1 cellular context compared by ENCODE assay signal in the genomic region with DNA sequence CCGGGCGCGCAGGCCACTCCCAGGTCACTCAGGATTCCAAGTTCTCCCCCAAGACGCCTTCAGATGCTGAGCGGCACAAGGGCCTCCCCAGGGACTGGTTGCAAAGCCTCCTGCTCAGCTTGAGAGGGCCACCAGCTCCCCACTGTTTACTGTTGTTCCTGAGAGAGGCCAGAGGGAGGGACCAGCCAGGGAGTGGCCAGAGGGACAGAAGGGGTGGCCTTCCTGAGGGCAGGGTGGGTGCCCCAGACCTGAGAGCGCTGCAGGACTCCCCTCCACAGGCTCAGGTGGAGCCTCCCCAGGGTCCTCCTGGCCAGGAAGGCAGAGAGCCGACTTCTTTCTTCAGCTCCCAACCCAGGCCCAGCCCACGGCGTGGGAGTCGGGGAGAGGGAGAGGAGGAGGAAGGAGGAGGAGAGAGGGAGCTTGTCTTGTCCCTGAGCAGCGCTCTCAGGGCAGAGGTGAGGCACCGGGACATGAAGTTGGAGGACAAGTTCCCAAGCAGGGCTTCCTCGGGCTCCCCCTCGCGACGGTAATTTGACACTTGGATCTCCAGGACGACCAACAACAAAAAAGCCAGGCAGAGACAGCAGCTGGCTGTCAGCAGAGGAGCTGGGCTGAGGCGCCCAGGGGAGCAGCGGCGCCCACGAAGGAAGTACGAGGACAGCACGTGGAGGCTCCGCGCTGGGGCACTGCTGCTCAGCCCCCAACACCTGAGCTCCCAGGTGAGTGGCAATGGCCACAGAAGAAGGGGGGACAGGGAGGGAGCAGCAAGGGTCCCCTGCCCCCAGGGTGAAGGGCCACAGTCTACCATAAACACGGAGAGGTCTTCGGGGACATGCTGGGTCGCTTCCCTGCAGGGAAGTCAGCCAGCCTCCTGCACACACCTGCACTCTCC.
TF ChIP-seq lines count a peak whose summit lies in the region.

No MANE protein-coding gene starts in this region.

TF ChIP-seq in K562, 482 proteins besides CTCF, POLR2A, EP300 and RAD21 (continues in another document):
- TF ChIP-seq ZNF124 (CRISPR knock-in tag; IDR thresholded peaks at IDR 0.05) (no peak), CREM (IDR thresholded peaks at IDR 0.05; ENCODE audit: low read depth) (peak; percentile 68), MTA2 (IDR thresholded peaks at IDR 0.05; ENCODE audit: low read depth) (no peak), CBX3 (IDR thresholded peaks at IDR 0.05; ENCODE audit: borderline replicate concordance in 1 of 2, low read length in 2 of 2) (0 out of 3 replicates have a peak, but pooled peaks of 1 of the 2 experiments have one; percentile 17), ZBTB7A (IDR thresholded peaks at IDR 0.05; ENCODE audit: borderline replicate concordance, control insufficient read depth, low read depth, low read length) (no peak), FIP1L1 (IDR thresholded peaks at IDR 0.05; ENCODE audit: low read depth, low read length, poor library complexity, severe bottlenecking) (peak; percentile 36), FOXJ3 (CRISPR knock-in tag; IDR thresholded peaks at IDR 0.05) (peak; percentile 74; the same call in 1 of the 2 replicates), SIN3A (IDR thresholded peaks at IDR 0.05; ENCODE audit: borderline replicate concordance in 2 of 2, control insufficient read depth in 1 of 2, low read depth in 2 of 2, low read length in 2 of 2) (peak; percentile 99 to 100), MLLT1 (IDR thresholded peaks at IDR 0.05) (no peak), RBBP5 (IDR thresholded peaks at IDR 0.05; ENCODE audit: borderline replicate concordance, insufficient read depth, low read length, poor library complexity, severe bottlenecking) (peak; percentile 30), JUND (IDR thresholded peaks at IDR 0.05; ENCODE audit: borderline replicate concordance, low read depth, low read length) (peak; percentile 43; the same call in 1 of the 2 replicates), JUND (tag; IDR thresholded peaks at IDR 0.05; ENCODE audit: borderline replicate concordance, low read depth, low read length) (no peak; the same call in 2 of the 3 replicates), NCOA2 (IDR thresholded peaks at IDR 0.05; ENCODE audit: partially characterized antibody in 2 of 2) (no peak), SLC30A9 (CRISPR knock-in tag; IDR thresholded peaks at IDR 0.05) (no peak), SIX5 (IDR thresholded peaks at IDR 0.05; ENCODE audit: borderline replicate concordance in 1 of 2, insufficient read depth in 1 of 2, low read depth in 1 of 2, low read length in 2 of 2) (peak; percentile 58 to 64; a peak in 3 of 4 replicates), RB1 (IDR thresholded peaks at IDR 0.05; ENCODE audit: low read depth) (0 out of 2 replicates have a peak, but pooled peaks have one; percentile 50), RREB1 (CRISPR knock-in tag; IDR thresholded peaks at IDR 0.05) (no peak), ZBTB33 (CRISPR knock-in tag; IDR thresholded peaks at IDR 0.05) (peak; percentile 43; the same call in 1 of the 2 replicates), COPS2 (conservative IDR thresholded peaks at IDR 0.05) (no peak), POLR3A (IDR thresholded peaks at IDR 0.05; ENCODE audit: borderline replicate concordance, extremely low read depth, insufficient read depth, insufficient read length) (no peak), HOXB6 (CRISPR knock-in tag; IDR thresholded peaks at IDR 0.05; ENCODE audit: borderline replicate concordance) (no peak), PTBP1 (IDR thresholded peaks at IDR 0.05; ENCODE audit: low read depth, low read length) (no peak), ZNF174 (CRISPR knock-in tag; IDR thresholded peaks at IDR 0.05) (no peak), TCF7L2 (IDR thresholded peaks at IDR 0.05; ENCODE audit: low read depth, low read length) (no peak), THAP7 (CRISPR knock-in tag; IDR thresholded peaks at IDR 0.05) (no peak), TEAD1 (CRISPR knock-in tag; IDR thresholded peaks at IDR 0.05) (no peak)
- TF ChIP-seq, protein P1, sequence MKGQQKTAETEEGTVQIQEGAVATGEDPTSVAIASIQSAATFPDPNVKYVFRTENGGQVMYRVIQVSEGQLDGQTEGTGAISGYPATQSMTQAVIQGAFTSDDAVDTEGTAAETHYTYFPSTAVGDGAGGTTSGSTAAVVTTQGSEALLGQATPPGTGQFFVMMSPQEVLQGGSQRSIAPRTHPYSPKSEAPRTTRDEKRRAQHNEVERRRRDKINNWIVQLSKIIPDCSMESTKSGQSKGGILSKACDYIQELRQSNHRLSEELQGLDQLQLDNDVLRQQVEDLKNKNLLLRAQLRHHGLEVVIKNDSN (CRISPR knock-in tag; IDR thresholded peaks at IDR 0.05) = 0 out of 2 replicates have a peak, but pooled peaks have one; percentile 8
- TF ChIP-seq, protein P2, sequence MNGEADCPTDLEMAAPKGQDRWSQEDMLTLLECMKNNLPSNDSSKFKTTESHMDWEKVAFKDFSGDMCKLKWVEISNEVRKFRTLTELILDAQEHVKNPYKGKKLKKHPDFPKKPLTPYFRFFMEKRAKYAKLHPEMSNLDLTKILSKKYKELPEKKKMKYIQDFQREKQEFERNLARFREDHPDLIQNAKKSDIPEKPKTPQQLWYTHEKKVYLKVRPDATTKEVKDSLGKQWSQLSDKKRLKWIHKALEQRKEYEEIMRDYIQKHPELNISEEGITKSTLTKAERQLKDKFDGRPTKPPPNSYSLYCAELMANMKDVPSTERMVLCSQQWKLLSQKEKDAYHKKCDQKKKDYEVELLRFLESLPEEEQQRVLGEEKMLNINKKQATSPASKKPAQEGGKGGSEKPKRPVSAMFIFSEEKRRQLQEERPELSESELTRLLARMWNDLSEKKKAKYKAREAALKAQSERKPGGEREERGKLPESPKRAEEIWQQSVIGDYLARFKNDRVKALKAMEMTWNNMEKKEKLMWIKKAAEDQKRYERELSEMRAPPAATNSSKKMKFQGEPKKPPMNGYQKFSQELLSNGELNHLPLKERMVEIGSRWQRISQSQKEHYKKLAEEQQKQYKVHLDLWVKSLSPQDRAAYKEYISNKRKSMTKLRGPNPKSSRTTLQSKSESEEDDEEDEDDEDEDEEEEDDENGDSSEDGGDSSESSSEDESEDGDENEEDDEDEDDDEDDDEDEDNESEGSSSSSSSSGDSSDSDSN (IDR thresholded peaks at IDR 0.05; ENCODE audit: borderline replicate concordance in 1 of 2, low read depth in 2 of 2, low read length in 2 of 2) = 0 out of 4 replicates have a peak, but pooled peaks of 1 of the 2 experiments have one; percentile 57
- TF ChIP-seq, protein P3, sequence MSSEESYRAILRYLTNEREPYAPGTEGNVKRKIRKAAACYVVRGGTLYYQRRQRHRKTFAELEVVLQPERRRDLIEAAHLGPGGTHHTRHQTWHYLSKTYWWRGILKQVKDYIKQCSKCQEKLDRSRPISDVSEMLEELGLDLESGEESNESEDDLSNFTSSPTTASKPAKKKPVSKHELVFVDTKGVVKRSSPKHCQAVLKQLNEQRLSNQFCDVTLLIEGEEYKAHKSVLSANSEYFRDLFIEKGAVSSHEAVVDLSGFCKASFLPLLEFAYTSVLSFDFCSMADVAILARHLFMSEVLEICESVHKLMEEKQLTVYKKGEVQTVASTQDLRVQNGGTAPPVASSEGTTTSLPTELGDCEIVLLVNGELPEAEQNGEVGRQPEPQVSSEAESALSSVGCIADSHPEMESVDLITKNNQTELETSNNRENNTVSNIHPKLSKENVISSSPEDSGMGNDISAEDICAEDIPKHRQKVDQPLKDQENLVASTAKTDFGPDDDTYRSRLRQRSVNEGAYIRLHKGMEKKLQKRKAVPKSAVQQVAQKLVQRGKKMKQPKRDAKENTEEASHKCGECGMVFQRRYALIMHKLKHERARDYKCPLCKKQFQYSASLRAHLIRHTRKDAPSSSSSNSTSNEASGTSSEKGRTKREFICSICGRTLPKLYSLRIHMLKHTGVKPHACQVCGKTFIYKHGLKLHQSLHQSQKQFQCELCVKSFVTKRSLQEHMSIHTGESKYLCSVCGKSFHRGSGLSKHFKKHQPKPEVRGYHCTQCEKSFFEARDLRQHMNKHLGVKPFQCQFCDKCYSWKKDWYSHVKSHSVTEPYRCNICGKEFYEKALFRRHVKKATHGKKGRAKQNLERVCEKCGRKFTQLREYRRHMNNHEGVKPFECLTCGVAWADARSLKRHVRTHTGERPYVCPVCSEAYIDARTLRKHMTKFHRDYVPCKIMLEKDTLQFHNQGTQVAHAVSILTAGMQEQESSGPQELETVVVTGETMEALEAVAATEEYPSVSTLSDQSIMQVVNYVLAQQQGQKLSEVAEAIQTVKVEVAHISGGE (CRISPR knock-in tag; IDR thresholded peaks at IDR 0.05) = no peak
- TF ChIP-seq, protein P4, sequence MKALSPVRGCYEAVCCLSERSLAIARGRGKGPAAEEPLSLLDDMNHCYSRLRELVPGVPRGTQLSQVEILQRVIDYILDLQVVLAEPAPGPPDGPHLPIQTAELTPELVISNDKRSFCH (CRISPR knock-in tag; IDR thresholded peaks at IDR 0.05) = no peak
- TF ChIP-seq, protein P4 (tag; IDR thresholded peaks at IDR 0.05) = no peak
- TF ChIP-seq, protein P5, sequence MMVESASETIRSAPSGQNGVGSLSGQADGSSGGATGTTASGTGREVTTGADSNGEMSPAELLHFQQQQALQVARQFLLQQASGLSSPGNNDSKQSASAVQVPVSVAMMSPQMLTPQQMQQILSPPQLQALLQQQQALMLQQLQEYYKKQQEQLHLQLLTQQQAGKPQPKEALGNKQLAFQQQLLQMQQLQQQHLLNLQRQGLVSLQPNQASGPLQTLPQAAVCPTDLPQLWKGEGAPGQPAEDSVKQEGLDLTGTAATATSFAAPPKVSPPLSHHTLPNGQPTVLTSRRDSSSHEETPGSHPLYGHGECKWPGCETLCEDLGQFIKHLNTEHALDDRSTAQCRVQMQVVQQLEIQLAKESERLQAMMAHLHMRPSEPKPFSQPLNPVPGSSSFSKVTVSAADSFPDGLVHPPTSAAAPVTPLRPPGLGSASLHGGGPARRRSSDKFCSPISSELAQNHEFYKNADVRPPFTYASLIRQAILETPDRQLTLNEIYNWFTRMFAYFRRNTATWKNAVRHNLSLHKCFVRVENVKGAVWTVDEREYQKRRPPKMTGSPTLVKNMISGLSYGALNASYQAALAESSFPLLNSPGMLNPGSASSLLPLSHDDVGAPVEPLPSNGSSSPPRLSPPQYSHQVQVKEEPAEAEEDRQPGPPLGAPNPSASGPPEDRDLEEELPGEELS (CRISPR knock-in tag; IDR thresholded peaks at IDR 0.05; ENCODE audit: borderline replicate concordance) = no peak
